In the genomic region with DNA sequence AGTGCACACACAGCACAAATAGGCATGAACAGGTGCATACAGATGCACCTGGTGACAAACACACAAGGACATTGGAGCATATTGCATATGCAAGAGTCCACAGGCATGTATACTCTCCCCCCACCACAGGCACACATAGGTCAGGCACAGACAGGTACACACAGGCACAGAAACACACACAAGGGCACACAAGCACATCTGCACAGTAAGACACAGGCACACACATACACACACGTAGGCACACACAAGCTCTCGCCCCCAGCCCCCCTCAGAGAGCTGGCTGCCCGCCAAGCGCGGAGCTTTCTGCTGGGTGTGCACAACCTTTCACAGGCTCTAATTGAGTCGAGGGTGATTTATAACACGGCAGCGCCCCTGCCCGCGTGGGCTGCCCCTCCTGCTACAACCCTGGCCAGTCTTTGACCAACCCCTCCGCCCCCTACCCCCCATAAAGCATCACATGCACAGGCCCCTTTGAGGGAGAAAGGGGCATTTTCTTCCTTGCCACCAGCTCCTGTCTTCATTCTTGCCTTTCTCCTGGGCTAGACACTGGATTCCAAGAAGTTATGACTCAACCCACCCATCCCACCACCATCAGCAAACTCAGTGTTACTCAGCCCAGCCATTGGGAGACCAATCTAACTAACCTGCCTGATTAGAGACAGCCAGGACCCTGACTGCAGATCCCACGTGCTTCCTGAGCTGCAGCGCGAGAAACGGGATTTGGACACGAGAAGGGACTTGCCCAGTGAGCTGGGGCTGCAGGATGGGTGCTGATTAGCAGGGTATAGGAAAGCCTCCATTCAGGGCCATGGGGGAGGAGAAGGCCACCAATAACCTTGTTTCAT, we compare ENCODE assay signal across 1 cellular context.
A peak's percentile ranks its signal among the peaks of the same experiment; 100 is the strongest.
TF ChIP-seq lines count a peak whose summit lies in the region.

No MANE protein-coding gene starts in this region.

TF ChIP-seq in K562, 482 proteins besides CTCF, POLR2A, EP300 and RAD21 (continues in another document):
- TF ChIP-seq NFIC (IDR thresholded peaks at IDR 0.05) (peak; percentile 96), ILK (tag; IDR thresholded peaks at IDR 0.05; ENCODE audit: borderline replicate concordance, low read depth) (no peak), ZNF408 (CRISPR knock-in tag; IDR thresholded peaks at IDR 0.05; ENCODE audit: low read depth) (no peak), ARID1B (IDR thresholded peaks at IDR 0.05) (peak; percentile 67), MTA1 (IDR thresholded peaks at IDR 0.05; ENCODE audit: borderline replicate concordance) (no peak), RNF2 (IDR thresholded peaks at IDR 0.05) (no peak), HINFP (tag; conservative IDR thresholded peaks at IDR 0.05; ENCODE audit: low read depth) (no peak), FOSL1 (tag; conservative IDR thresholded peaks at IDR 0.05) (peak; percentile 83), BHLHE40 (IDR thresholded peaks at IDR 0.05; ENCODE audit: low read length) (0 out of 2 replicates have a peak, but pooled peaks have one; percentile 13), C11orf30 (IDR thresholded peaks at IDR 0.05; ENCODE audit: low read depth) (0 out of 2 replicates have a peak, but pooled peaks have one; percentile 18), CREB3L1 (IDR thresholded peaks at IDR 0.05; ENCODE audit: borderline replicate concordance, low read depth) (no peak), MNT (conservative IDR thresholded peaks at IDR 0.05) (peak in 1 of 2 experiments; percentile 47; a peak in 1 of 4 replicates), BCOR (IDR thresholded peaks at IDR 0.05) (no peak), BCL6 (CRISPR knock-in tag; IDR thresholded peaks at IDR 0.05) (no peak), HDAC6 (IDR thresholded peaks at IDR 0.05; ENCODE audit: low read depth, low read length) (no peak), TSHZ1 (CRISPR knock-in tag; IDR thresholded peaks at IDR 0.05) (no peak), MYC (IDR thresholded peaks at IDR 0.05; ENCODE audit: low read depth, low read length) (peak; percentile 37; the same call in 1 of the 2 replicates), MYC (CRISPR knock-in tag; IDR thresholded peaks at IDR 0.05; ENCODE audit: borderline replicate concordance, low read depth) (no peak), FOS (IDR thresholded peaks at IDR 0.05; ENCODE audit: extremely low read depth, insufficient read length) (peak; percentile 10), NELFE (IDR thresholded peaks at IDR 0.05; ENCODE audit: insufficient read depth, insufficient read length) (no peak), L3MBTL2 (IDR thresholded peaks at IDR 0.05) (peak; percentile 79), ETS2 (tag; IDR thresholded peaks at IDR 0.05; ENCODE audit: borderline replicate concordance, poor library complexity, severe bottlenecking) (no peak), JUND (IDR thresholded peaks at IDR 0.05; ENCODE audit: borderline replicate concordance, low read depth, low read length) (peak; percentile 89), JUND (tag; IDR thresholded peaks at IDR 0.05; ENCODE audit: borderline replicate concordance, low read depth, low read length) (peak; percentile 75; the same call in 1 of the 3 replicates)
- TF ChIP-seq, protein P1, sequence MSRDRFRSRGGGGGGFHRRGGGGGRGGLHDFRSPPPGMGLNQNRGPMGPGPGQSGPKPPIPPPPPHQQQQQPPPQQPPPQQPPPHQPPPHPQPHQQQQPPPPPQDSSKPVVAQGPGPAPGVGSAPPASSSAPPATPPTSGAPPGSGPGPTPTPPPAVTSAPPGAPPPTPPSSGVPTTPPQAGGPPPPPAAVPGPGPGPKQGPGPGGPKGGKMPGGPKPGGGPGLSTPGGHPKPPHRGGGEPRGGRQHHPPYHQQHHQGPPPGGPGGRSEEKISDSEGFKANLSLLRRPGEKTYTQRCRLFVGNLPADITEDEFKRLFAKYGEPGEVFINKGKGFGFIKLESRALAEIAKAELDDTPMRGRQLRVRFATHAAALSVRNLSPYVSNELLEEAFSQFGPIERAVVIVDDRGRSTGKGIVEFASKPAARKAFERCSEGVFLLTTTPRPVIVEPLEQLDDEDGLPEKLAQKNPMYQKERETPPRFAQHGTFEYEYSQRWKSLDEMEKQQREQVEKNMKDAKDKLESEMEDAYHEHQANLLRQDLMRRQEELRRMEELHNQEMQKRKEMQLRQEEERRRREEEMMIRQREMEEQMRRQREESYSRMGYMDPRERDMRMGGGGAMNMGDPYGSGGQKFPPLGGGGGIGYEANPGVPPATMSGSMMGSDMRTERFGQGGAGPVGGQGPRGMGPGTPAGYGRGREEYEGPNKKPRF (IDR thresholded peaks at IDR 0.05; ENCODE audit: low read depth, low read length), result no peak
- TF ChIP-seq, protein P2, sequence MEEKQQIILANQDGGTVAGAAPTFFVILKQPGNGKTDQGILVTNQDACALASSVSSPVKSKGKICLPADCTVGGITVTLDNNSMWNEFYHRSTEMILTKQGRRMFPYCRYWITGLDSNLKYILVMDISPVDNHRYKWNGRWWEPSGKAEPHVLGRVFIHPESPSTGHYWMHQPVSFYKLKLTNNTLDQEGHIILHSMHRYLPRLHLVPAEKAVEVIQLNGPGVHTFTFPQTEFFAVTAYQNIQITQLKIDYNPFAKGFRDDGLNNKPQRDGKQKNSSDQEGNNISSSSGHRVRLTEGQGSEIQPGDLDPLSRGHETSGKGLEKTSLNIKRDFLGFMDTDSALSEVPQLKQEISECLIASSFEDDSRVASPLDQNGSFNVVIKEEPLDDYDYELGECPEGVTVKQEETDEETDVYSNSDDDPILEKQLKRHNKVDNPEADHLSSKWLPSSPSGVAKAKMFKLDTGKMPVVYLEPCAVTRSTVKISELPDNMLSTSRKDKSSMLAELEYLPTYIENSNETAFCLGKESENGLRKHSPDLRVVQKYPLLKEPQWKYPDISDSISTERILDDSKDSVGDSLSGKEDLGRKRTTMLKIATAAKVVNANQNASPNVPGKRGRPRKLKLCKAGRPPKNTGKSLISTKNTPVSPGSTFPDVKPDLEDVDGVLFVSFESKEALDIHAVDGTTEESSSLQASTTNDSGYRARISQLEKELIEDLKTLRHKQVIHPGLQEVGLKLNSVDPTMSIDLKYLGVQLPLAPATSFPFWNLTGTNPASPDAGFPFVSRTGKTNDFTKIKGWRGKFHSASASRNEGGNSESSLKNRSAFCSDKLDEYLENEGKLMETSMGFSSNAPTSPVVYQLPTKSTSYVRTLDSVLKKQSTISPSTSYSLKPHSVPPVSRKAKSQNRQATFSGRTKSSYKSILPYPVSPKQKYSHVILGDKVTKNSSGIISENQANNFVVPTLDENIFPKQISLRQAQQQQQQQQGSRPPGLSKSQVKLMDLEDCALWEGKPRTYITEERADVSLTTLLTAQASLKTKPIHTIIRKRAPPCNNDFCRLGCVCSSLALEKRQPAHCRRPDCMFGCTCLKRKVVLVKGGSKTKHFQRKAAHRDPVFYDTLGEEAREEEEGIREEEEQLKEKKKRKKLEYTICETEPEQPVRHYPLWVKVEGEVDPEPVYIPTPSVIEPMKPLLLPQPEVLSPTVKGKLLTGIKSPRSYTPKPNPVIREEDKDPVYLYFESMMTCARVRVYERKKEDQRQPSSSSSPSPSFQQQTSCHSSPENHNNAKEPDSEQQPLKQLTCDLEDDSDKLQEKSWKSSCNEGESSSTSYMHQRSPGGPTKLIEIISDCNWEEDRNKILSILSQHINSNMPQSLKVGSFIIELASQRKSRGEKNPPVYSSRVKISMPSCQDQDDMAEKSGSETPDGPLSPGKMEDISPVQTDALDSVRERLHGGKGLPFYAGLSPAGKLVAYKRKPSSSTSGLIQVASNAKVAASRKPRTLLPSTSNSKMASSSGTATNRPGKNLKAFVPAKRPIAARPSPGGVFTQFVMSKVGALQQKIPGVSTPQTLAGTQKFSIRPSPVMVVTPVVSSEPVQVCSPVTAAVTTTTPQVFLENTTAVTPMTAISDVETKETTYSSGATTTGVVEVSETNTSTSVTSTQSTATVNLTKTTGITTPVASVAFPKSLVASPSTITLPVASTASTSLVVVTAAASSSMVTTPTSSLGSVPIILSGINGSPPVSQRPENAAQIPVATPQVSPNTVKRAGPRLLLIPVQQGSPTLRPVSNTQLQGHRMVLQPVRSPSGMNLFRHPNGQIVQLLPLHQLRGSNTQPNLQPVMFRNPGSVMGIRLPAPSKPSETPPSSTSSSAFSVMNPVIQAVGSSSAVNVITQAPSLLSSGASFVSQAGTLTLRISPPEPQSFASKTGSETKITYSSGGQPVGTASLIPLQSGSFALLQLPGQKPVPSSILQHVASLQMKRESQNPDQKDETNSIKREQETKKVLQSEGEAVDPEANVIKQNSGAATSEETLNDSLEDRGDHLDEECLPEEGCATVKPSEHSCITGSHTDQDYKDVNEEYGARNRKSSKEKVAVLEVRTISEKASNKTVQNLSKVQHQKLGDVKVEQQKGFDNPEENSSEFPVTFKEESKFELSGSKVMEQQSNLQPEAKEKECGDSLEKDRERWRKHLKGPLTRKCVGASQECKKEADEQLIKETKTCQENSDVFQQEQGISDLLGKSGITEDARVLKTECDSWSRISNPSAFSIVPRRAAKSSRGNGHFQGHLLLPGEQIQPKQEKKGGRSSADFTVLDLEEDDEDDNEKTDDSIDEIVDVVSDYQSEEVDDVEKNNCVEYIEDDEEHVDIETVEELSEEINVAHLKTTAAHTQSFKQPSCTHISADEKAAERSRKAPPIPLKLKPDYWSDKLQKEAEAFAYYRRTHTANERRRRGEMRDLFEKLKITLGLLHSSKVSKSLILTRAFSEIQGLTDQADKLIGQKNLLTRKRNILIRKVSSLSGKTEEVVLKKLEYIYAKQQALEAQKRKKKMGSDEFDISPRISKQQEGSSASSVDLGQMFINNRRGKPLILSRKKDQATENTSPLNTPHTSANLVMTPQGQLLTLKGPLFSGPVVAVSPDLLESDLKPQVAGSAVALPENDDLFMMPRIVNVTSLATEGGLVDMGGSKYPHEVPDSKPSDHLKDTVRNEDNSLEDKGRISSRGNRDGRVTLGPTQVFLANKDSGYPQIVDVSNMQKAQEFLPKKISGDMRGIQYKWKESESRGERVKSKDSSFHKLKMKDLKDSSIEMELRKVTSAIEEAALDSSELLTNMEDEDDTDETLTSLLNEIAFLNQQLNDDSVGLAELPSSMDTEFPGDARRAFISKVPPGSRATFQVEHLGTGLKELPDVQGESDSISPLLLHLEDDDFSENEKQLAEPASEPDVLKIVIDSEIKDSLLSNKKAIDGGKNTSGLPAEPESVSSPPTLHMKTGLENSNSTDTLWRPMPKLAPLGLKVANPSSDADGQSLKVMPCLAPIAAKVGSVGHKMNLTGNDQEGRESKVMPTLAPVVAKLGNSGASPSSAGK (IDR thresholded peaks at IDR 0.05), result peak; percentile 34; the same call in 1 of the 2 replicates
